ENCODE assay signal across 15 cellular contexts in genomic region chr2:108835038-108835437, GRCh38.
"Had no signal": no experiment of that assay in that cellular context is flagged by ENCODE, and none has a peak within 500 bp of the region (broad histone marks: within the 10 kb centered on the region; RNA-seq: fewer than 3 reads in every experiment).

No MANE protein-coding gene starts in this region.

- H3K4me3 ChIP-seq: ascending aorta, coronary artery, spleen, thyroid gland had no signal

- H3K36me3 ChIP-seq: ascending aorta, thyroid gland had no signal

- H3K4me1 ChIP-seq: ascending aorta, spleen, thyroid gland had no signal

- DNase-seq: activated CD4-positive, alpha-beta T cell treated with anti-CD3 and anti-CD28 coated beads for 1 hour; activated CD8-positive, alpha-beta T cell treated with anti-CD3 and anti-CD28 coated beads, Interleukin-2, amount 10 ng/mL, durations not matched to agents 7 days and 5 days; activated naive CD4-positive, alpha-beta T cell treated with anti-CD3 and anti-CD28 coated beads, Interleukin-2, amount 10 ng/mL, durations not matched to agents 7 days and 5 days; erythroblast; foreskin melanocyte; hypothalamus; retina; spleen; stimulated activated naive CD4-positive, alpha-beta T cell treated with Interleukin-2 at 50 U/mL for 16 hours; T1000; thyroid gland had no signal

- H3K27me3 ChIP-seq: ascending aorta, spleen, thyroid gland had no signal

- ATAC-seq: activated CD8-positive, alpha-beta T cell treated with anti-CD3 and anti-CD28 coated beads, Interleukin-2, amount 10 ng/mL, durations not matched to agents 7 days and 5 days; left lobe of liver had no signal

- H3K27ac Mint-ChIP-seq: activated CD8-positive, alpha-beta T cell treated with anti-CD3 and anti-CD28 coated beads, Interleukin-2, amount 10 ng/mL, durations not matched to agents 7 days and 5 days; activated naive CD4-positive, alpha-beta T cell treated with anti-CD3 and anti-CD28 coated beads, Interleukin-2, amount 10 ng/mL, durations not matched to agents 7 days and 5 days had no signal

- H3K4me3 Mint-ChIP-seq: activated CD8-positive, alpha-beta T cell treated with anti-CD3 and anti-CD28 coated beads, Interleukin-2, amount 10 ng/mL, durations not matched to agents 7 days and 5 days; activated naive CD4-positive, alpha-beta T cell treated with anti-CD3 and anti-CD28 coated beads, Interleukin-2, amount 10 ng/mL, durations not matched to agents 7 days and 5 days; neural crest cell had no signal

- H3K27me3 Mint-ChIP-seq: activated naive CD4-positive, alpha-beta T cell treated with anti-CD3 and anti-CD28 coated beads, Interleukin-2, amount 10 ng/mL, durations not matched to agents 7 days and 5 days had no signal

- H3K27ac ChIP-seq: ascending aorta, coronary artery, spleen, thyroid gland had no signal

- H3K4me1 Mint-ChIP-seq: neural crest cell had no signal

- H3K9me3 ChIP-seq: thyroid gland had no signal
